In the genomic region with DNA sequence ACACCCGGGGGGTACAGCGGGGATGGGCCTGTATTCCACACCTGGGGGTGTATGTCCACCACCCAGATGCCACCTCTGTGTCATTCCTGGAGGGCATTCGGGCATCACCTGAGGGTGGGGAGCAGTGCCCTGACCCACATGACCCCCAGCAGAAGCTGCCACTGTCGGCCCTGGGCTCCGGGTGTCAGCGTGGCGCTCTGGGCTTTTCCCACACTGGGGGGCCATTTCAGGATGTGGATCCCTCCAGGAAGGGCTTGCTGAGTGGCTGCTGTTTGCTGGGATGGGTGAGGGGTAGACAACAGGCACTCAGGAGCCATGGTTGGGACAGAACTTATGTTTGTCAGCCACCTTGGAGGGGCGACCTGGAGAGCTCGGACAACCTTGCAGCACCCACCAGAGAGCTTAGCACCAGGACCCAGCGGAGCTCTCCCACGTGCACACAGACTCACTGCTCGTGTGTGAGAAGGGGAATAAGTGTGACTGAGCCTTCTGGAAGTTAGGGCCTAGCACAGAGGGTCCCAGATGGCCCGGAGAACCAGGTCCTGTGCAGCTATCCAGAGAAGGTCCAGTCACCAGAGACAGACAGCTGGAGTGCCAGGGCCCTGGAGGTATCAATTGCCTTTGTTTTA, we compare ENCODE assay signal across 19 cellular contexts.
DNase-seq lines count a peak whose midpoint lies in the region; ATAC-seq and TF ChIP-seq lines count a peak whose summit lies in the region.
"Had no signal": no experiment of that assay in that cellular context is flagged by ENCODE, and none has a peak within 500 bp of the region (broad histone marks: within the 10 kb centered on the region; RNA-seq: fewer than 3 reads in every experiment).

No MANE protein-coding gene starts in this region.

- H3K4me3 ChIP-seq in vagina: no peak overlapping the region
- no peak overlapping the region for H3K4me3 ChIP-seq in MG63
- H3K4me3 ChIP-seq: lower lobe of right lung, thoracic aorta had no signal

- H3K4me1 ChIP-seq in vagina: peaks cover 24% of the 10 kb centered on the region

- TF ChIP-seq POLR2A in vagina (IDR thresholded peaks at IDR 0.05): no peak

- no peak for ATAC-seq in activated naive CD4-positive, alpha-beta T cell treated with anti-CD3 and anti-CD28 coated beads, Interleukin-2, amount 50 U/mL, for 72 hours
- no peak for ATAC-seq in HG03135 (IDR thresholded peaks at IDR 0.05; ENCODE audit: unreplicated experiment)
- ATAC-seq: activated CD4-positive, alpha-beta T cell treated with anti-CD3 and anti-CD28 coated beads for 36 hours had no signal

- H3K27me3 ChIP-seq in vagina (no peaks in the 10 kb centered on the region), MG63 (no peaks in the 10 kb centered on the region)
- H3K27me3 ChIP-seq: brain microvascular endothelial cell had no signal

- H3K27me3 Mint-ChIP-seq in activated T-helper 2 cell treated with anti-CD3 and anti-CD28 coated beads, Interferon-gamma antibody, Interleukin-2, Interleukin-4, amounts not matched to agents 10 μg/mL and 5 μg/mL and 100 μg/mL, durations not matched to agents 14 hours and 24 hours and 36 hours (ENCODE audit: low read depth): no peaks in the 10 kb centered on the region
- peaks cover 3% of the 10 kb centered on the region for H3K27me3 Mint-ChIP-seq in HFFc6 (ENCODE audit: insufficient read depth)
- H3K27me3 Mint-ChIP-seq: activated CD4-positive, alpha-beta T cell treated with anti-CD3 and anti-CD28 coated beads for 36 hours; activated naive CD8-positive, alpha-beta T cell treated with anti-CD3 and anti-CD28 coated beads for 36 hours had no signal

- no peak overlapping the region for H3K27ac Mint-ChIP-seq in activated naive CD4-positive, alpha-beta T cell treated with anti-CD3 and anti-CD28 coated beads, Interleukin-2, amount 50 U/mL, for 72 hours
- no peak overlapping the region for H3K27ac Mint-ChIP-seq in activated T-helper 2 cell treated with anti-CD3 and anti-CD28 coated beads, Interferon-gamma antibody, Interleukin-2, Interleukin-4, amounts not matched to agents 10 μg/mL and 5 μg/mL and 100 μg/mL, durations not matched to agents 14 hours and 24 hours and 36 hours
- H3K27ac Mint-ChIP-seq in HFFc6: no peak overlapping the region
- H3K27ac Mint-ChIP-seq: activated CD4-positive, alpha-beta T cell treated with anti-CD3 and anti-CD28 coated beads for 36 hours; activated naive CD8-positive, alpha-beta T cell treated with anti-CD3 and anti-CD28 coated beads for 36 hours had no signal

- H3K36me3 Mint-ChIP-seq in activated naive CD4-positive, alpha-beta T cell treated with anti-CD3 and anti-CD28 coated beads, Interleukin-2, amount 50 U/mL, for 72 hours: no peaks in the 10 kb centered on the region
- H3K36me3 Mint-ChIP-seq in activated T-helper 2 cell treated with anti-CD3 and anti-CD28 coated beads, Interferon-gamma antibody, Interleukin-2, Interleukin-4, amounts not matched to agents 10 μg/mL and 5 μg/mL and 100 μg/mL, durations not matched to agents 14 hours and 24 hours and 36 hours (ENCODE audit: low read depth): no peaks in the 10 kb centered on the region
- no peaks in the 10 kb centered on the region for H3K36me3 Mint-ChIP-seq in HFFc6 (ENCODE audit: low read depth)
- H3K36me3 Mint-ChIP-seq: activated naive CD8-positive, alpha-beta T cell treated with anti-CD3 and anti-CD28 coated beads for 36 hours had no signal

- H3K27ac ChIP-seq in vagina: peak overlapping the region; percentile 56
- H3K27ac ChIP-seq: brain microvascular endothelial cell, lower lobe of right lung, thoracic aorta had no signal

- intact Hi-C loops in activated T-helper 2 cell treated with anti-CD3 and anti-CD28 coated beads, Interferon-gamma antibody, Interleukin-2, Interleukin-4, amounts not matched to agents 10 μg/mL and 5 μg/mL and 100 μg/mL, durations not matched to agents 14 hours and 24 hours and 36 hours (cut with micrococcal nuclease): no loop called here
- intact Hi-C loops in vagina (cut with DNase I): no loop called here

- peak; percentile 1 to 26 for DNase-seq in activated naive CD4-positive, alpha-beta T cell treated with anti-CD3 and anti-CD28 coated beads, Interleukin-2, amount 50 U/mL, for 72 hours (ENCODE audit: low spot score in 2 of 2)
- DNase-seq in activated naive CD4-positive, alpha-beta T cell (lab: John Stamatoyannopoulos, UW): no peak
- DNase-seq in activated T-helper 2 cell treated with anti-CD3 and anti-CD28 coated beads, Interferon-gamma antibody, Interleukin-2, Interleukin-4, amounts not matched to agents 10 μg/mL and 5 μg/mL and 100 μg/mL, durations not matched to agents 14 hours and 24 hours and 36 hours (ENCODE audit: low spot score): peak; percentile 4
- DNase-seq in mesenteric fat pad (ENCODE audit: low spot score) (peak; percentile 85), vagina (ENCODE audit: extremely low spot score in 2 of 2) (peak in 1 of 2 donors; percentile 72), HFFc6 (no peak), MG63 (no peak)
- DNase-seq: activated CD4-positive, alpha-beta T cell treated with anti-CD3 and anti-CD28 coated beads for 36 hours; activated naive CD8-positive, alpha-beta T cell treated with anti-CD3 and anti-CD28 coated beads for 36 hours; brain microvascular endothelial cell; EL; erythroblast; GOT3; NCI-H1436; NCI-H774; T-helper 9 cell had no signal

- H3K36me3 ChIP-seq in vagina (no peaks in the 10 kb centered on the region), MG63 (no peaks in the 10 kb centered on the region)
- H3K36me3 ChIP-seq: brain microvascular endothelial cell, lower lobe of right lung, thoracic aorta had no signal

- no peaks in the 10 kb centered on the region for H3K9me3 Mint-ChIP-seq in activated naive CD4-positive, alpha-beta T cell treated with anti-CD3 and anti-CD28 coated beads, Interleukin-2, amount 50 U/mL, for 72 hours
- no peaks in the 10 kb centered on the region for H3K9me3 Mint-ChIP-seq in activated T-helper 2 cell treated with anti-CD3 and anti-CD28 coated beads, Interferon-gamma antibody, Interleukin-2, Interleukin-4, amounts not matched to agents 10 μg/mL and 5 μg/mL and 100 μg/mL, durations not matched to agents 14 hours and 24 hours and 36 hours
- H3K9me3 Mint-ChIP-seq in HFFc6: no peaks in the 10 kb centered on the region
- H3K9me3 Mint-ChIP-seq: activated naive CD8-positive, alpha-beta T cell treated with anti-CD3 and anti-CD28 coated beads for 36 hours had no signal

- TF ChIP-seq CTCF in vagina (IDR thresholded peaks at IDR 0.05) (no peak), HFFc6 (IDR thresholded peaks at IDR 0.05) (no peak)

- H3K9me3 ChIP-seq in vagina (no peaks in the 10 kb centered on the region), MG63 (no peaks in the 10 kb centered on the region)
- H3K9me3 ChIP-seq: lower lobe of right lung, thoracic aorta had no signal

- no peak overlapping the region for H3K4me3 Mint-ChIP-seq in activated T-helper 2 cell treated with anti-CD3 and anti-CD28 coated beads, Interferon-gamma antibody, Interleukin-2, Interleukin-4, amounts not matched to agents 10 μg/mL and 5 μg/mL and 100 μg/mL, durations not matched to agents 14 hours and 24 hours and 36 hours (ENCODE audit: low read depth)
- H3K4me3 Mint-ChIP-seq in HFFc6: no peak overlapping the region
- H3K4me3 Mint-ChIP-seq: activated CD4-positive, alpha-beta T cell treated with anti-CD3 and anti-CD28 coated beads for 36 hours; activated naive CD8-positive, alpha-beta T cell treated with anti-CD3 and anti-CD28 coated beads for 36 hours had no signal

- H3K4me1 Mint-ChIP-seq in activated T-helper 2 cell treated with anti-CD3 and anti-CD28 coated beads, Interferon-gamma antibody, Interleukin-2, Interleukin-4, amounts not matched to agents 10 μg/mL and 5 μg/mL and 100 μg/mL, durations not matched to agents 14 hours and 24 hours and 36 hours (ENCODE audit: low read depth): peaks cover 2% of the 10 kb centered on the region
- no peaks in the 10 kb centered on the region for H3K4me1 Mint-ChIP-seq in HFFc6 (ENCODE audit: low read depth)
- H3K4me1 Mint-ChIP-seq: activated CD4-positive, alpha-beta T cell treated with anti-CD3 and anti-CD28 coated beads for 36 hours; activated naive CD8-positive, alpha-beta T cell treated with anti-CD3 and anti-CD28 coated beads for 36 hours had no signal

Comparison
In these comparisons a context has a peak if more than half of its experiments do, and no peak if none do; other contexts are left out.
1. DNase-seq: peak in activated naive CD4-positive, alpha-beta T cell treated with anti-CD3 and anti-CD28 coated beads, Interleukin-2, amount 50 U/mL, for 72 hours (2 of 2), activated T-helper 2 cell treated with anti-CD3 and anti-CD28 coated beads, Interferon-gamma antibody, Interleukin-2, Interleukin-4, amounts not matched to agents 10 μg/mL and 5 μg/mL and 100 μg/mL, durations not matched to agents 14 hours and 24 hours and 36 hours (single experiment) and mesenteric fat pad (single experiment); none in activated naive CD4-positive, alpha-beta T cell (0 of 4), HFFc6 (single experiment) and MG63 (single experiment).